ENCODE assay signal across 15 cellular contexts in genomic region chr15:44836094-44836493, GRCh38.
DNase-seq lines count a peak whose midpoint lies in the region; ATAC-seq, FAIRE-seq and TF ChIP-seq lines count a peak whose summit lies in the region.
"Had no signal": no experiment of that assay in that cellular context is flagged by ENCODE, and none has a peak within 500 bp of the region (broad histone marks: within the 10 kb centered on the region; RNA-seq: fewer than 3 reads in every experiment).

No MANE protein-coding gene starts in this region.

- 5% methylated on average over 4 of the region's 4 CpGs for WGBS in HepG2 (ENCODE audit: low lambda C conversion rate)

- ATAC-seq in HepG2 (peak; percentile 90), Right ventricle myocardium superior (ENCODE audit: poor library complexity) (no peak)
- no peak for ATAC-seq in activated naive CD8-positive, alpha-beta T cell treated with anti-CD3 and anti-CD28 coated beads, Interleukin-2, amount 50 U/mL, for 24 hours
- ATAC-seq in activated CD4-positive, alpha-beta T cell treated with anti-CD3 and anti-CD28 coated beads for 36 hours: no peak

- POLR2A ChIA-PET in HepG2 (lab: Yijun Ruan, JAX): interaction anchor here (1.0 kb wide), 1 partner anchor 24 kb away, joined by 5 read pairs; no protein-coding TSS in a partner anchor
- POLR2A ChIA-PET in activated CD4-positive, alpha-beta T cell treated with anti-CD3 and anti-CD28 coated beads for 36 hours (lab: Charles Lee): no interaction called here

- H3K9me3 Mint-ChIP-seq in activated naive CD8-positive, alpha-beta T cell treated with anti-CD3 and anti-CD28 coated beads, Interleukin-2, amount 50 U/mL, for 24 hours: no peaks in the 10 kb centered on the region
- no peaks in the 10 kb centered on the region for H3K9me3 Mint-ChIP-seq in activated CD4-positive, alpha-beta T cell treated with anti-CD3 and anti-CD28 coated beads for 36 hours (ENCODE audit: low read depth)
- H3K9me3 Mint-ChIP-seq: IgD-negative memory B cell had no signal

- no peaks in the 10 kb centered on the region for H3K79me2 ChIP-seq in HepG2 (ENCODE audit: insufficient read depth, low read length)

- no peak for FAIRE-seq in HepG2 (lab: Jason Lieb, UNC)

- H3K4me3 Mint-ChIP-seq in activated naive CD8-positive, alpha-beta T cell treated with anti-CD3 and anti-CD28 coated beads, Interleukin-2, amount 50 U/mL, for 24 hours: no peak overlapping the region
- no peak overlapping the region for H3K4me3 Mint-ChIP-seq in activated CD4-positive, alpha-beta T cell treated with anti-CD3 and anti-CD28 coated beads for 36 hours
- H3K4me3 Mint-ChIP-seq: H9, IgD-negative memory B cell had no signal

- H3K36me3 Mint-ChIP-seq in activated naive CD8-positive, alpha-beta T cell treated with anti-CD3 and anti-CD28 coated beads, Interleukin-2, amount 50 U/mL, for 24 hours (ENCODE audit: low read depth): no peaks in the 10 kb centered on the region
- no peaks in the 10 kb centered on the region for H3K36me3 Mint-ChIP-seq in activated CD4-positive, alpha-beta T cell treated with anti-CD3 and anti-CD28 coated beads for 36 hours (ENCODE audit: low read depth)
- H3K36me3 Mint-ChIP-seq: IgD-negative memory B cell had no signal

- in situ Hi-C loops in HepG2 (cut with HindIII; ENCODE audit: extremely low pct_ligation_motif_present, low pct_unique_long_range_greater_than_20kb): no loop called here

- H3K27me3 Mint-ChIP-seq in activated naive CD8-positive, alpha-beta T cell treated with anti-CD3 and anti-CD28 coated beads, Interleukin-2, amount 50 U/mL, for 24 hours: no peaks in the 10 kb centered on the region
- no peaks in the 10 kb centered on the region for H3K27me3 Mint-ChIP-seq in activated CD4-positive, alpha-beta T cell treated with anti-CD3 and anti-CD28 coated beads for 36 hours

- TF ChIP-seq CTCF in HepG2 (CRISPR knock-in tag; IDR thresholded peaks at IDR 0.05): 0 out of 2 replicates have a peak, but pooled peaks have one; percentile 3

- peak overlapping the region; percentile 50 for H3K27ac ChIP-seq in HepG2 (ENCODE audit: extremely low read length, insufficient read depth, low read length)
- H3K27ac ChIP-seq: 22Rv1, BLaER1, RWPE1 had no signal

- intact Hi-C loops in HepG2 (cut with micrococcal nuclease; ENCODE audit: unreplicated experiment) (no loop called here), Right ventricle myocardium superior (cut with DNase I) (no loop called here)
- intact Hi-C loops in activated CD4-positive, alpha-beta T cell treated with anti-CD3 and anti-CD28 coated beads for 36 hours (cut with DNase I, micrococcal nuclease): no loop called here

- H3K9me3 ChIP-seq in HepG2 (ENCODE audit: low read length): no peaks in the 10 kb centered on the region

- H3K4me3 ChIP-seq in HepG2 (replicated peaks in 1 of 3; ENCODE audit: insufficient read depth in 1 of 3, low read depth in 2 of 3, low read length in 3 of 3): no peak overlapping the region
- H3K4me3 ChIP-seq: BLaER1 had no signal

- no peaks in the 10 kb centered on the region for H4K20me1 ChIP-seq in HepG2 (ENCODE audit: insufficient read depth, low read length)
- H4K20me1 ChIP-seq: BLaER1 had no signal

- TF ChIP-seq RAD21 in HepG2 (CRISPR knock-in tag; IDR thresholded peaks at IDR 0.05): no peak

- no peak overlapping the region for H3K27ac Mint-ChIP-seq in activated naive CD8-positive, alpha-beta T cell treated with anti-CD3 and anti-CD28 coated beads, Interleukin-2, amount 50 U/mL, for 24 hours
- H3K27ac Mint-ChIP-seq in activated CD4-positive, alpha-beta T cell treated with anti-CD3 and anti-CD28 coated beads for 36 hours: no peak overlapping the region
- H3K27ac Mint-ChIP-seq: H9, IgD-negative memory B cell had no signal

- TF ChIP-seq POLR2A in HepG2 (IDR thresholded peaks at IDR 0.05; ENCODE audit: insufficient read depth in 1 of 2, low read depth in 2 of 2, low read length in 2 of 2): no peak

- H3K36me3 ChIP-seq in HepG2 (replicated peaks in 1 of 2; ENCODE audit: control insufficient read depth in 1 of 2, insufficient read depth in 2 of 2, low read length in 2 of 2): no peaks in the 10 kb centered on the region
- H3K36me3 ChIP-seq: BLaER1 had no signal

- DNase-seq in A172 (ENCODE audit: low spot score): peak; percentile 31
- DNase-seq in NCI-H226: peak; percentile 22
- DNase-seq in dedifferentiated amniotic fluid mesenchymal stem cell (ENCODE audit: extremely low spot score): peak; percentile 12
- DNase-seq in HepG2 (ENCODE audit: low spot score): peak; percentile 97
- DNase-seq in putamen (ENCODE audit: low spot score): no peak
- DNase-seq in Right ventricle myocardium superior: no peak
- DNase-seq in activated naive CD8-positive, alpha-beta T cell treated with anti-CD3 and anti-CD28 coated beads, Interleukin-2, amount 50 U/mL, for 24 hours: no peak
- DNase-seq in activated CD4-positive, alpha-beta T cell treated with anti-CD3 and anti-CD28 coated beads for 36 hours: no peak
- DNase-seq: H9, NCI-H2227 treated with DMSO at 0.1 percent for 48 hours, NCI-H526 had no signal

- no TSS peak for BruUV-seq in HepG2 (replicated peaks; lab: Mats Ljungman, UMichigan)

- CTCF ChIA-PET in HepG2 (lab: Yijun Ruan, JAX; ENCODE audit: low intra/inter-chr PET ratio, low total read pairs): no interaction called here
- CTCF ChIA-PET in activated CD4-positive, alpha-beta T cell treated with anti-CD3 and anti-CD28 coated beads for 36 hours (lab: Charles Lee): interaction anchor here (1.0 kb wide), 1 partner anchor 16 kb away, joined by 4 read pairs; no protein-coding TSS in a partner anchor

- peak; percentile 59 to 77; a peak in 3 of 4 replicates for TF ChIP-seq EP300 in HepG2 (IDR thresholded peaks at IDR 0.05; ENCODE audit: low read depth in 2 of 2, low read length in 2 of 2)
- peak; percentile 89 for TF ChIP-seq EP300 in HepG2 (CRISPR knock-in tag; IDR thresholded peaks at IDR 0.05; ENCODE audit: borderline replicate concordance)

- H3K9ac ChIP-seq in HepG2 (ENCODE audit: insufficient read depth, low read depth, low read length): 0 out of 2 replicates have a peak overlapping the region, but pooled peaks have one; percentile 3
- H3K9ac ChIP-seq: BLaER1 had no signal

- no peaks in the 10 kb centered on the region for H3K27me3 ChIP-seq in HepG2 (ENCODE audit: control insufficient read depth in 1 of 2, insufficient read depth in 2 of 2, low read length in 2 of 2)
- H3K27me3 ChIP-seq: BLaER1 had no signal

- peaks cover 13% of the 10 kb centered on the region for H3K4me1 Mint-ChIP-seq in activated naive CD8-positive, alpha-beta T cell treated with anti-CD3 and anti-CD28 coated beads, Interleukin-2, amount 50 U/mL, for 24 hours
- H3K4me1 Mint-ChIP-seq in activated CD4-positive, alpha-beta T cell treated with anti-CD3 and anti-CD28 coated beads for 36 hours: peaks cover 7% of the 10 kb centered on the region
- H3K4me1 Mint-ChIP-seq: H9, IgD-negative memory B cell had no signal

- H2AFZ ChIP-seq in HepG2 (ENCODE audit: low read length): no peak overlapping the region

- peaks cover 75% of the 10 kb centered on the region for H3K4me1 ChIP-seq in HepG2 (ENCODE audit: insufficient read depth, low read length)

- H3K4me2 ChIP-seq in HepG2 (ENCODE audit: low read depth, low read length): peak overlapping the region; percentile 39
- H3K4me2 ChIP-seq: BLaER1 had no signal

TF ChIP-seq in HepG2, 621 proteins besides CTCF, POLR2A, EP300 and RAD21 (continues in another document):
- TF ChIP-seq TFE3 (CRISPR knock-in tag; IDR thresholded peaks at IDR 0.05) (peak; percentile 60), SALL1 (CRISPR knock-in tag; IDR thresholded peaks at IDR 0.05) (peak; percentile 37; the same call in 1 of the 2 replicates), ZSCAN21 (CRISPR knock-in tag; IDR thresholded peaks at IDR 0.05; ENCODE audit: borderline replicate concordance) (no peak), KLF6 (CRISPR knock-in tag; IDR thresholded peaks at IDR 0.05) (no peak), SNAPC5 (CRISPR knock-in tag; IDR thresholded peaks at IDR 0.05; ENCODE audit: borderline replicate concordance) (no peak), ZFP62 (CRISPR knock-in tag; IDR thresholded peaks at IDR 0.05) (no peak), POLR2AphosphoS5 (IDR thresholded peaks at IDR 0.05; ENCODE audit: low read depth, low read length) (no peak), THRA (CRISPR knock-in tag; IDR thresholded peaks at IDR 0.05; ENCODE audit: borderline replicate concordance) (peak; percentile 75; the same call in 1 of the 2 replicates), ZNF614 (CRISPR knock-in tag; IDR thresholded peaks at IDR 0.05; ENCODE audit: borderline replicate concordance) (0 out of 2 replicates have a peak, but pooled peaks have one; percentile 56), CREM (IDR thresholded peaks at IDR 0.05) (peak; percentile 73), CREM (CRISPR knock-in tag; IDR thresholded peaks at IDR 0.05) (no peak), ZSCAN31 (CRISPR knock-in tag; IDR thresholded peaks at IDR 0.05; ENCODE audit: low read depth) (no peak), HIVEP1 (CRISPR knock-in tag; IDR thresholded peaks at IDR 0.05) (no peak)

Comparison
In these comparisons a context has a peak if more than half of its experiments do, and no peak if none do; other contexts are left out.
1. DNase-seq: peak in A172 (single experiment), NCI-H226 (single experiment), dedifferentiated amniotic fluid mesenchymal stem cell (single experiment) and HepG2 (single experiment); none in putamen (single experiment), Right ventricle myocardium superior (single experiment), activated naive CD8-positive, alpha-beta T cell treated with anti-CD3 and anti-CD28 coated beads, Interleukin-2, amount 50 U/mL, for 24 hours (single experiment) and activated CD4-positive, alpha-beta T cell treated with anti-CD3 and anti-CD28 coated beads for 36 hours (single experiment).